In the genomic region with DNA sequence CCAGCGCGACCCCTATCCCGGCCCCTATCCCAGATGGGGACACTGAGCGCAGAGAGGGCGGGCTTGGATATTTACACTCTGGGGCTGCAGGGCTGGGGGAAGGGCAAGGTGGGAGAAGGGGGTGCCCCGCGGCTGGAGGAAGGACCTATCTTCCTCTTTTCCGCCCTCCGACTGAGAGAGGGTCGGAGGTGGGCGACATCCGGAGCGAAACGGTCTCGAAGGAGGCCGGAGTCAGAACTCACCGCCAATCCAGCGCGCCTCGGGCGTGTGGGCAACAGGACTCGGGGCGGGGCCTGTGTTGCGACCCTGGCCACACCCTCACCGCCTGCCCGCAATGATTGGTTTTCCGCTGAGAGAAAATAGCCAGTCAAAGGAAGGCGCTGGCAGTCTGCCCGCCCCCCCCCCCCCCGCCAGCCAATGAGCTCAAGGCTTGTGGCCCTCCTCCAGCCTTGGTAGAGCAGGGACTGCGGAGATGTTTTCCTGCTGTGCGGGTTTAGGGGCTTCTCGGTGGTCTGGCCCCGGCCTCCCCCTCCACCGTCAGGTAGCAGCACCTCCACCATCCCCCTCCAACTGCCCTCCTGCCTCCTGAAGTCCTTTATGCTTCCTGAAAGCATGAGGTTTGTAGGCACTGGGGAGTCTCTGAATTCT, we compare ENCODE assay signal across 8 cellular contexts. TPM values are rescaled to one million over a fixed set of nuclear protein-coding genes. Genes with fewer than 3 reads are reported as not detected.
DNase-seq lines count a peak whose midpoint lies in the region; ATAC-seq and TF ChIP-seq lines count a peak whose summit lies in the region.

Gene METTL27 (minus strand): TSS at position 269 of the 648 bp plus-strand sequence. CDS start 376 bp downstream, outside the sequence.

- TF ChIP-seq POLR2A in spleen (IDR thresholded peaks at IDR 0.05) = peak in 1 of 3 donors; percentile 42

- TF ChIP-seq CTCF in WERI-Rb-1 (IDR thresholded peaks at IDR 0.05; ENCODE audit: low read depth, low read length) = no peak
- no peak for TF ChIP-seq CTCF in mammary epithelial cell (conservative IDR thresholded peaks at IDR 0.05 in 1 of 2, IDR thresholded peaks at IDR 0.05 in 1 of 2; ENCODE audit: extremely low read depth in 1 of 2, insufficient read depth in 1 of 2, low read depth in 1 of 2, low read length in 2 of 2)
- no peak for TF ChIP-seq CTCF in spleen (IDR thresholded peaks at IDR 0.05 in 8 of 11, conservative IDR thresholded peaks at IDR 0.05 in 3 of 11)

- H3K27me3 ChIP-seq in WERI-Rb-1 (ENCODE audit: insufficient read depth, low read depth, severe bottlenecking) (no peaks in the 10 kb centered on the region), mammary epithelial cell (ENCODE audit: insufficient read depth, low read length) (no peaks in the 10 kb centered on the region), spleen (replicated peaks in 1 of 7) (no peaks in the 10 kb centered on the region)

- BruUV-seq in mammary epithelial cell (replicated peaks; lab: Mats Ljungman, UMichigan) = no TSS peak

- peak; percentile 75 for ATAC-seq in GM18870 (IDR thresholded peaks at IDR 0.05; ENCODE audit: unreplicated experiment)
- ATAC-seq in HG03108 (IDR thresholded peaks at IDR 0.05; ENCODE audit: unreplicated experiment) = peak; percentile 96

- CTCF ChIA-PET in mammary epithelial cell (lab: Charles Lee; ENCODE audit: low non-redundant PET) = interaction anchor here (0.5 to 0.6 kb wide), 2 partner anchors 8 to 30 kb away, joined by 4 to 5 read pairs; no protein-coding TSS in a partner anchor

- peaks cover 7% of the 10 kb centered on the region for H3K79me2 ChIP-seq in mammary epithelial cell (ENCODE audit: insufficient read depth, low read length)

- peak within 1 kb of the TSS; percentile 59 for H3K4me3 ChIP-seq in WERI-Rb-1 (ENCODE audit: low read depth, low read length)
- peak within 1 kb of the TSS; percentile 62 to 75 (median 63) for H3K4me3 ChIP-seq in mammary epithelial cell (replicated peaks in 1 of 3; ENCODE audit: insufficient read depth in 1 of 3, low read depth in 2 of 3, low read length in 3 of 3)
- H3K4me3 ChIP-seq in spleen = peak within 1 kb of the TSS; percentile 28 to 76 (median 52)

- no peaks in the 10 kb centered on the region for H3K9me3 ChIP-seq in WERI-Rb-1 (ENCODE audit: severe bottlenecking)
- no peaks in the 10 kb centered on the region for H3K9me3 ChIP-seq in mammary epithelial cell (replicated peaks; ENCODE audit: insufficient read depth, low read length)
- H3K9me3 ChIP-seq in spleen = no peaks in the 10 kb centered on the region

- H3K36me3 ChIP-seq in WERI-Rb-1 (no peaks in the 10 kb centered on the region; the same call in 1 of the 2 replicates), mammary epithelial cell (ENCODE audit: insufficient read depth, low read length) (no peaks in the 10 kb centered on the region), spleen (no peaks in the 10 kb centered on the region)

- H3K4me1 ChIP-seq in mammary epithelial cell (ENCODE audit: insufficient read depth, low read length) (peaks cover 47% of the 10 kb centered on the region), spleen (peaks cover 0 to 50% (median 32%) of the 10 kb centered on the region in 6 donors)

- peak within 1 kb of the TSS; percentile 95 for H3K4me2 ChIP-seq in mammary epithelial cell (ENCODE audit: insufficient read depth, low read depth, low read length)

- DNase-seq in ACHN (peak; percentile 98), NCI-H2171 treated with DMSO at 0.1 percent for 48 hours (lab: John Stamatoyannopoulos, UW) (peak; percentile 93), WERI-Rb-1 (peak; percentile 94), mammary epithelial cell (peak; percentile 87), inferior parietal cortex (ENCODE audit: extremely low spot score) (peak; percentile 81), spleen (peak; percentile 95)

- in situ Hi-C loops in ACHN (cut with HindIII; ENCODE audit: low pct_ligation_motif_present, low pct_unique_long_range_greater_than_20kb, low sequenced_read_pairs) = no loop called here
- in situ Hi-C loops in mammary epithelial cell (cut with MboI; ENCODE audit: low sequenced_read_pairs in 2 of 2) = no loop called here

- H4K20me1 ChIP-seq in mammary epithelial cell (ENCODE audit: insufficient read depth, low read length) = no peaks in the 10 kb centered on the region

- H3K27ac ChIP-seq in WERI-Rb-1 (peak within 1 kb of the TSS; percentile 78), mammary epithelial cell (ENCODE audit: insufficient read depth, low read depth, low read length) (peak within 1 kb of the TSS; percentile 71), spleen (peak within 1 kb of the TSS in 7 of 8 donors; percentile 46 to 82 (median 71))

- H3K9ac ChIP-seq in mammary epithelial cell (ENCODE audit: insufficient read depth, low read length) = peak within 1 kb of the TSS; percentile 81

- peak within 1 kb of the TSS; percentile 90 for H2AFZ ChIP-seq in mammary epithelial cell (ENCODE audit: low read depth, low read length)

- intact Hi-C loops in mammary epithelial cell (cut with micrococcal nuclease) (loop anchor here (1.0 kb wide), 1 partner anchor 9 kb away; no protein-coding TSS in a partner anchor), spleen (cut with DNase I; ENCODE audit: low total_unique reads) (no loop called here)

- WGBS in mammary epithelial cell (ENCODE audit: low coverage, missing lambda C conversion rate) = 6% methylated on average over 11 of the region's 35 CpGs
- whole genome bisulfite sequencing in spleen, 5 donors = 2 to 4% (median 4%) methylated on average over 13 to 33 of the region's 35 CpGs

- dilution Hi-C loops in mammary epithelial cell (cut with HindIII; ENCODE audit: low sequenced_read_pairs) = no loop called here

RNA-seq across cellular contexts. Expression of gene METTL27, which starts in this region (rescaled TPM):
- total RNA-seq in mammary epithelial cell = 1 to 10 TPM; 8.5 to 9.1 TPM
- polyA plus RNA-seq in mammary epithelial cell = 11.0 TPM
- 3.6 TPM for polyA minus RNA-seq in mammary epithelial cell
- total RNA-seq in spleen = 1 to 10 TPM; 1.4 to 8.5 (median 4.4) TPM
- 1 to 10 TPM in 1 of 3 donors, under 1 TPM in 2; 0.59 to 2.6 (median 0.67) TPM for polyA plus RNA-seq in spleen

Comparison
In these comparisons a context has a peak if more than half of its experiments do, and no peak if none do; other contexts are left out.
1. Peak in every context shown above with its lines: DNase-seq, ATAC-seq, H3K4me3 ChIP-seq and H3K27ac ChIP-seq.